In genomic region chr5:154190652-154191304, GRCh38 we compare ENCODE assay signal across 1 cellular context.
TF ChIP-seq lines count a peak whose summit lies in the region.

Gene GALNT10, plus strand, starts transcription at chr5:154190733. Its CDS starts 134 bp downstream, at chr5:154190867.

TF ChIP-seq in K562, 482 proteins besides CTCF, POLR2A, EP300 and RAD21 (continued from another document and continues in another):
- TF ChIP-seq, protein P1, sequence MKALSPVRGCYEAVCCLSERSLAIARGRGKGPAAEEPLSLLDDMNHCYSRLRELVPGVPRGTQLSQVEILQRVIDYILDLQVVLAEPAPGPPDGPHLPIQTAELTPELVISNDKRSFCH (CRISPR knock-in tag; IDR thresholded peaks at IDR 0.05): no peak
- TF ChIP-seq, protein P1 (tag; IDR thresholded peaks at IDR 0.05): no peak
- peak; percentile 65 for TF ChIP-seq VEZF1 (CRISPR knock-in tag; IDR thresholded peaks at IDR 0.05)
- no peak for TF ChIP-seq TAF7 (tag; IDR thresholded peaks at IDR 0.05)
- TF ChIP-seq E2F3 (CRISPR knock-in tag; IDR thresholded peaks at IDR 0.05): no peak
- TF ChIP-seq RBM22 (IDR thresholded peaks at IDR 0.05; ENCODE audit: low read depth, low read length, poor library complexity, severe bottlenecking): no peak
- TF ChIP-seq, protein P2, sequence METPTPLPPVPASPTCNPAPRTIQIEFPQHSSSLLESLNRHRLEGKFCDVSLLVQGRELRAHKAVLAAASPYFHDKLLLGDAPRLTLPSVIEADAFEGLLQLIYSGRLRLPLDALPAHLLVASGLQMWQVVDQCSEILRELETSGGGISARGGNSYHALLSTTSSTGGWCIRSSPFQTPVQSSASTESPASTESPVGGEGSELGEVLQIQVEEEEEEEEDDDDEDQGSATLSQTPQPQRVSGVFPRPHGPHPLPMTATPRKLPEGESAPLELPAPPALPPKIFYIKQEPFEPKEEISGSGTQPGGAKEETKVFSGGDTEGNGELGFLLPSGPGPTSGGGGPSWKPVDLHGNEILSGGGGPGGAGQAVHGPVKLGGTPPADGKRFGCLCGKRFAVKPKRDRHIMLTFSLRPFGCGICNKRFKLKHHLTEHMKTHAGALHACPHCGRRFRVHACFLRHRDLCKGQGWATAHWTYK (CRISPR knock-in tag; IDR thresholded peaks at IDR 0.05): no peak
- TF ChIP-seq HEY1 (CRISPR knock-in tag; IDR thresholded peaks at IDR 0.05; ENCODE audit: borderline replicate concordance): no peak
- no peak for TF ChIP-seq TGIF2 (CRISPR knock-in tag; IDR thresholded peaks at IDR 0.05)
- TF ChIP-seq, protein P3, sequence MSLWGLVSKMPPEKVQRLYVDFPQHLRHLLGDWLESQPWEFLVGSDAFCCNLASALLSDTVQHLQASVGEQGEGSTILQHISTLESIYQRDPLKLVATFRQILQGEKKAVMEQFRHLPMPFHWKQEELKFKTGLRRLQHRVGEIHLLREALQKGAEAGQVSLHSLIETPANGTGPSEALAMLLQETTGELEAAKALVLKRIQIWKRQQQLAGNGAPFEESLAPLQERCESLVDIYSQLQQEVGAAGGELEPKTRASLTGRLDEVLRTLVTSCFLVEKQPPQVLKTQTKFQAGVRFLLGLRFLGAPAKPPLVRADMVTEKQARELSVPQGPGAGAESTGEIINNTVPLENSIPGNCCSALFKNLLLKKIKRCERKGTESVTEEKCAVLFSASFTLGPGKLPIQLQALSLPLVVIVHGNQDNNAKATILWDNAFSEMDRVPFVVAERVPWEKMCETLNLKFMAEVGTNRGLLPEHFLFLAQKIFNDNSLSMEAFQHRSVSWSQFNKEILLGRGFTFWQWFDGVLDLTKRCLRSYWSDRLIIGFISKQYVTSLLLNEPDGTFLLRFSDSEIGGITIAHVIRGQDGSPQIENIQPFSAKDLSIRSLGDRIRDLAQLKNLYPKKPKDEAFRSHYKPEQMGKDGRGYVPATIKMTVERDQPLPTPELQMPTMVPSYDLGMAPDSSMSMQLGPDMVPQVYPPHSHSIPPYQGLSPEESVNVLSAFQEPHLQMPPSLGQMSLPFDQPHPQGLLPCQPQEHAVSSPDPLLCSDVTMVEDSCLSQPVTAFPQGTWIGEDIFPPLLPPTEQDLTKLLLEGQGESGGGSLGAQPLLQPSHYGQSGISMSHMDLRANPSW (CRISPR knock-in tag; IDR thresholded peaks at IDR 0.05): no peak
- TF ChIP-seq RCOR1 (IDR thresholded peaks at IDR 0.05; ENCODE audit: borderline replicate concordance in 1 of 2, low read depth in 2 of 2, low read length in 2 of 2): peak in 1 of 2 experiments; percentile 85; a peak in 2 of 4 replicates
- TF ChIP-seq, protein P4, sequence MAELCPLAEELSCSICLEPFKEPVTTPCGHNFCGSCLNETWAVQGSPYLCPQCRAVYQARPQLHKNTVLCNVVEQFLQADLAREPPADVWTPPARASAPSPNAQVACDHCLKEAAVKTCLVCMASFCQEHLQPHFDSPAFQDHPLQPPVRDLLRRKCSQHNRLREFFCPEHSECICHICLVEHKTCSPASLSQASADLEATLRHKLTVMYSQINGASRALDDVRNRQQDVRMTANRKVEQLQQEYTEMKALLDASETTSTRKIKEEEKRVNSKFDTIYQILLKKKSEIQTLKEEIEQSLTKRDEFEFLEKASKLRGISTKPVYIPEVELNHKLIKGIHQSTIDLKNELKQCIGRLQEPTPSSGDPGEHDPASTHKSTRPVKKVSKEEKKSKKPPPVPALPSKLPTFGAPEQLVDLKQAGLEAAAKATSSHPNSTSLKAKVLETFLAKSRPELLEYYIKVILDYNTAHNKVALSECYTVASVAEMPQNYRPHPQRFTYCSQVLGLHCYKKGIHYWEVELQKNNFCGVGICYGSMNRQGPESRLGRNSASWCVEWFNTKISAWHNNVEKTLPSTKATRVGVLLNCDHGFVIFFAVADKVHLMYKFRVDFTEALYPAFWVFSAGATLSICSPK (IDR thresholded peaks at IDR 0.05; ENCODE audit: borderline replicate concordance): no peak
- TF ChIP-seq RNF2 (IDR thresholded peaks at IDR 0.05): no peak
- no peak for TF ChIP-seq ZNF217 (CRISPR knock-in tag; IDR thresholded peaks at IDR 0.05)
- no peak for TF ChIP-seq NFIX (CRISPR knock-in tag; IDR thresholded peaks at IDR 0.05; ENCODE audit: low read depth)
- no peak for TF ChIP-seq PTRF (tag; IDR thresholded peaks at IDR 0.05)
- TF ChIP-seq CREM (IDR thresholded peaks at IDR 0.05; ENCODE audit: low read depth): no peak
- TF ChIP-seq CEBPZ (IDR thresholded peaks at IDR 0.05; ENCODE audit: borderline replicate concordance, low read depth, low read length): no peak
- peak; percentile 34; the same call in 1 of the 2 replicates for TF ChIP-seq NKRF (IDR thresholded peaks at IDR 0.05; ENCODE audit: borderline replicate concordance)
- no peak for TF ChIP-seq ZNF316 (IDR thresholded peaks at IDR 0.05)
- peak; percentile 91 for TF ChIP-seq HDAC2 (IDR thresholded peaks at IDR 0.05)
- TF ChIP-seq SREBF2 (CRISPR knock-in tag; IDR thresholded peaks at IDR 0.05): no peak
- no peak for TF ChIP-seq E2F1 (CRISPR knock-in tag; IDR thresholded peaks at IDR 0.05)
- TF ChIP-seq IFI16 (CRISPR knock-in tag; IDR thresholded peaks at IDR 0.05): no peak
- no peak for TF ChIP-seq NR4A1 (CRISPR knock-in tag; IDR thresholded peaks at IDR 0.05)
- TF ChIP-seq NR4A1 (tag; IDR thresholded peaks at IDR 0.05): no peak
- TF ChIP-seq ERF (CRISPR knock-in tag; IDR thresholded peaks at IDR 0.05): no peak
- TF ChIP-seq LCOR (CRISPR knock-in tag; IDR thresholded peaks at IDR 0.05): no peak
- TF ChIP-seq ZNF551 (CRISPR knock-in tag; IDR thresholded peaks at IDR 0.05): no peak
- no peak for TF ChIP-seq MAFG (tag; conservative IDR thresholded peaks at IDR 0.05)
- TF ChIP-seq ELK3 (CRISPR knock-in tag; IDR thresholded peaks at IDR 0.05): no peak
- no peak for TF ChIP-seq FOXP1 (CRISPR knock-in tag; IDR thresholded peaks at IDR 0.05)
- TF ChIP-seq ZHX1 (conservative IDR thresholded peaks at IDR 0.05; ENCODE audit: low read length): no peak
- no peak for TF ChIP-seq POLR2B (IDR thresholded peaks at IDR 0.05; ENCODE audit: low read depth, partially characterized antibody)
- TF ChIP-seq DPF2 (IDR thresholded peaks at IDR 0.05): no peak
- TF ChIP-seq, protein P5, sequence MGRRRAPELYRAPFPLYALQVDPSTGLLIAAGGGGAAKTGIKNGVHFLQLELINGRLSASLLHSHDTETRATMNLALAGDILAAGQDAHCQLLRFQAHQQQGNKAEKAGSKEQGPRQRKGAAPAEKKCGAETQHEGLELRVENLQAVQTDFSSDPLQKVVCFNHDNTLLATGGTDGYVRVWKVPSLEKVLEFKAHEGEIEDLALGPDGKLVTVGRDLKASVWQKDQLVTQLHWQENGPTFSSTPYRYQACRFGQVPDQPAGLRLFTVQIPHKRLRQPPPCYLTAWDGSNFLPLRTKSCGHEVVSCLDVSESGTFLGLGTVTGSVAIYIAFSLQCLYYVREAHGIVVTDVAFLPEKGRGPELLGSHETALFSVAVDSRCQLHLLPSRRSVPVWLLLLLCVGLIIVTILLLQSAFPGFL (CRISPR knock-in tag; IDR thresholded peaks at IDR 0.05): no peak
- TF ChIP-seq, protein P6, sequence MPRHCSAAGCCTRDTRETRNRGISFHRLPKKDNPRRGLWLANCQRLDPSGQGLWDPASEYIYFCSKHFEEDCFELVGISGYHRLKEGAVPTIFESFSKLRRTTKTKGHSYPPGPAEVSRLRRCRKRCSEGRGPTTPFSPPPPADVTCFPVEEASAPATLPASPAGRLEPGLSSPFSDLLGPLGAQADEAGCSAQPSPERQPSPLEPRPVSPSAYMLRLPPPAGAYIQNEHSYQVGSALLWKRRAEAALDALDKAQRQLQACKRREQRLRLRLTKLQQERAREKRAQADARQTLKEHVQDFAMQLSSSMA (CRISPR knock-in tag; IDR thresholded peaks at IDR 0.05): no peak
- TF ChIP-seq SIN3A (IDR thresholded peaks at IDR 0.05; ENCODE audit: borderline replicate concordance in 2 of 2, control insufficient read depth in 1 of 2, low read depth in 2 of 2, low read length in 2 of 2): peak in 1 of 2 experiments; percentile 61; a peak in 1 of 4 replicates
- TF ChIP-seq SLC30A9 (CRISPR knock-in tag; IDR thresholded peaks at IDR 0.05): no peak
